Comparison of ENCODE assay signal across 8 cellular contexts in genomic region chr5:90932052-90932699, GRCh38.
A peak's percentile ranks its signal among the peaks of the same experiment; 100 is the strongest.
DNase-seq lines count a peak whose midpoint lies in the region; ATAC-seq, FAIRE-seq and TF ChIP-seq lines count a peak whose summit lies in the region.

No MANE protein-coding gene starts in this region.

- TF ChIP-seq CTCF in 22Rv1 (IDR thresholded peaks at IDR 0.05) = peak; percentile 91
- TF ChIP-seq CTCF in bronchial epithelial cell (IDR thresholded peaks at IDR 0.05; ENCODE audit: insufficient read depth, low read length, severe bottlenecking) = peak; percentile 75
- peak; percentile 75 for TF ChIP-seq CTCF in kidney epithelial cell (IDR thresholded peaks at IDR 0.05; ENCODE audit: insufficient read depth, low read length, poor library complexity, severe bottlenecking)

- H3K36me3 ChIP-seq in bronchial epithelial cell (ENCODE audit: control insufficient read depth, insufficient read depth, low read length) (no peaks in the 10 kb centered on the region), kidney epithelial cell (ENCODE audit: control insufficient read depth, insufficient read depth, low read length) (no peaks in the 10 kb centered on the region)

- peak; percentile 66 for DNase-seq in Daoy (ENCODE audit: low read depth)
- DNase-seq in bronchial epithelial cell (ENCODE audit: low read depth) = peak; percentile 65
- no peak for DNase-seq in kidney epithelial cell (ENCODE audit: low read depth)
- DNase-seq in stimulated activated CD4-positive, alpha-beta T cell treated with anti-CD3 and anti-CD28 coated beads, TNF-alpha, amount 100 ng/mL, for 24 hours (ENCODE audit: low read depth in 3 of 3) = peak; percentile 9 to 18 (median 11)

- no peak overlapping the region for H3K4me3 ChIP-seq in bronchial epithelial cell (ENCODE audit: low read depth, low read length)
- H3K4me3 ChIP-seq in kidney epithelial cell (ENCODE audit: low read depth, low read length) = no peak overlapping the region

- H3K27me3 ChIP-seq in bronchial epithelial cell (ENCODE audit: control insufficient read depth, insufficient read depth, low read length) (no peaks in the 10 kb centered on the region), kidney epithelial cell (ENCODE audit: control insufficient read depth, insufficient read depth, low read length) (no peaks in the 10 kb centered on the region)

- no peak for FAIRE-seq in bronchial epithelial cell (lab: Jason Lieb, UNC)

- no peak overlapping the region for H3K27ac ChIP-seq in 22Rv1

- ATAC-seq in HG02852 (IDR thresholded peaks at IDR 0.05; ENCODE audit: unreplicated experiment) (peak; percentile 59), HG02938 (IDR thresholded peaks at IDR 0.05; ENCODE audit: unreplicated experiment) (no peak)

TF ChIP-seq in PFSK-1, 5 proteins besides CTCF, POLR2A, EP300 and RAD21:
- no peak for TF ChIP-seq POLR2AphosphoS5 (IDR thresholded peaks at IDR 0.05; ENCODE audit: low read depth, low read length)
- TF ChIP-seq, protein P1, sequence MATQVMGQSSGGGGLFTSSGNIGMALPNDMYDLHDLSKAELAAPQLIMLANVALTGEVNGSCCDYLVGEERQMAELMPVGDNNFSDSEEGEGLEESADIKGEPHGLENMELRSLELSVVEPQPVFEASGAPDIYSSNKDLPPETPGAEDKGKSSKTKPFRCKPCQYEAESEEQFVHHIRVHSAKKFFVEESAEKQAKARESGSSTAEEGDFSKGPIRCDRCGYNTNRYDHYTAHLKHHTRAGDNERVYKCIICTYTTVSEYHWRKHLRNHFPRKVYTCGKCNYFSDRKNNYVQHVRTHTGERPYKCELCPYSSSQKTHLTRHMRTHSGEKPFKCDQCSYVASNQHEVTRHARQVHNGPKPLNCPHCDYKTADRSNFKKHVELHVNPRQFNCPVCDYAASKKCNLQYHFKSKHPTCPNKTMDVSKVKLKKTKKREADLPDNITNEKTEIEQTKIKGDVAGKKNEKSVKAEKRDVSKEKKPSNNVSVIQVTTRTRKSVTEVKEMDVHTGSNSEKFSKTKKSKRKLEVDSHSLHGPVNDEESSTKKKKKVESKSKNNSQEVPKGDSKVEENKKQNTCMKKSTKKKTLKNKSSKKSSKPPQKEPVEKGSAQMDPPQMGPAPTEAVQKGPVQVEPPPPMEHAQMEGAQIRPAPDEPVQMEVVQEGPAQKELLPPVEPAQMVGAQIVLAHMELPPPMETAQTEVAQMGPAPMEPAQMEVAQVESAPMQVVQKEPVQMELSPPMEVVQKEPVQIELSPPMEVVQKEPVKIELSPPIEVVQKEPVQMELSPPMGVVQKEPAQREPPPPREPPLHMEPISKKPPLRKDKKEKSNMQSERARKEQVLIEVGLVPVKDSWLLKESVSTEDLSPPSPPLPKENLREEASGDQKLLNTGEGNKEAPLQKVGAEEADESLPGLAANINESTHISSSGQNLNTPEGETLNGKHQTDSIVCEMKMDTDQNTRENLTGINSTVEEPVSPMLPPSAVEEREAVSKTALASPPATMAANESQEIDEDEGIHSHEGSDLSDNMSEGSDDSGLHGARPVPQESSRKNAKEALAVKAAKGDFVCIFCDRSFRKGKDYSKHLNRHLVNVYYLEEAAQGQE (IDR thresholded peaks at IDR 0.05; ENCODE audit: insufficient read depth in 1 of 2, low read depth in 2 of 2, low read length in 2 of 2) = no peak
- TF ChIP-seq SIN3A (IDR thresholded peaks at IDR 0.05; ENCODE audit: borderline replicate concordance, insufficient read depth, low read length) = no peak
- TF ChIP-seq TAF1 (IDR thresholded peaks at IDR 0.05; ENCODE audit: borderline replicate concordance, insufficient read depth, low read length) = 0 out of 2 replicates have a peak, but pooled peaks have one; percentile 26
- no peak for TF ChIP-seq FOXP2 (optimal IDR thresholded peaks at IDR 0.05; ENCODE audit: borderline replicate concordance, extremely low read depth, extremely low read length, insufficient read depth)
